24 cellular contexts compared by ENCODE assay signal in genomic region chr9:126942369-126942768, GRCh38. TPM values are rescaled to one million over a fixed set of nuclear protein-coding genes. Genes with fewer than 3 reads are reported as not detected.
DNase-seq lines count a peak whose midpoint lies in the region; ATAC-seq, FAIRE-seq and TF ChIP-seq lines count a peak whose summit lies in the region.
"Had no signal": no experiment of that assay in that cellular context is flagged by ENCODE, and none has a peak within 500 bp of the region (broad histone marks: within the 10 kb centered on the region; RNA-seq: fewer than 3 reads in every experiment).

No MANE protein-coding gene starts in this region.

- ATAC-seq in left ventricle myocardium superior (no peak), GM18502 (IDR thresholded peaks at IDR 0.05; ENCODE audit: poor library complexity, unreplicated experiment) (no peak), GM21390 (IDR thresholded peaks at IDR 0.05; ENCODE audit: unreplicated experiment) (no peak)
- ATAC-seq: CD8-positive, alpha-beta T cell; GM12878 had no signal

- DNase-seq in left ventricle myocardium inferior (no peak), left ventricle myocardium superior (no peak), dedifferentiated amniotic fluid mesenchymal stem cell (ENCODE audit: extremely low spot score) (no peak)
- DNase-seq: Caco-2; CD4-positive, CD25-positive, alpha-beta regulatory T cell; CD8-positive, alpha-beta T cell; DMS153; DMS79; EL; GDM1; GOT3; HFFc6 had no signal

- no peaks in the 10 kb centered on the region for H3K36me3 ChIP-seq in left ventricle myocardium inferior
- no peaks in the 10 kb centered on the region for H3K36me3 ChIP-seq in subcutaneous abdominal adipose tissue (ENCODE audit: control insufficient read depth in 5 of 5, insufficient read depth in 5 of 5, low read length in 5 of 5)
- H3K36me3 ChIP-seq: BLaER1, HAP-1 had no signal

- H3K9me3 ChIP-seq in left ventricle myocardium inferior (replicated peaks) (no peaks in the 10 kb centered on the region), subcutaneous abdominal adipose tissue (ENCODE audit: control insufficient read depth in 5 of 5, low read length in 5 of 5) (peaks cover 0 to 4% (median 0%) of the 10 kb centered on the region in 5 donors)
- H3K9me3 ChIP-seq: BLaER1, Caco-2, HAP-1 had no signal

- peaks cover 47% of the 10 kb centered on the region for H3K4me1 ChIP-seq in left ventricle myocardium inferior
- peaks cover 0 to 25% (median 4%) of the 10 kb centered on the region in 5 donors for H3K4me1 ChIP-seq in subcutaneous abdominal adipose tissue (ENCODE audit: control insufficient read depth in 5 of 5, insufficient read depth in 5 of 5, low read length in 5 of 5)
- H3K4me1 ChIP-seq: HAP-1 had no signal

- H3K4me3 ChIP-seq in left ventricle myocardium inferior, result no peak overlapping the region
- H3K4me3 ChIP-seq in subcutaneous abdominal adipose tissue (ENCODE audit: low read depth in 1 of 5, low read length in 5 of 5), result no peak overlapping the region
- H3K4me3 ChIP-seq: BLaER1, GM12878, HAP-1 had no signal

- H3K27me3 ChIP-seq in left ventricle myocardium inferior (ENCODE audit: low read depth), result no peaks in the 10 kb centered on the region
- no peaks in the 10 kb centered on the region for H3K27me3 ChIP-seq in subcutaneous abdominal adipose tissue (ENCODE audit: control insufficient read depth in 5 of 5, insufficient read depth in 4 of 5, low read length in 5 of 5)
- H3K27me3 ChIP-seq: BLaER1 had no signal

- no peak for TF ChIP-seq CTCF in left ventricle myocardium inferior (IDR thresholded peaks at IDR 0.05; ENCODE audit: borderline replicate concordance)

- peak; percentile 47 for FAIRE-seq in islet of Langerhans (lab: Jason Lieb, UNC)
- FAIRE-seq: A204.1, GM12878, GM18507, H54 had no signal

- intact Hi-C loops in left ventricle myocardium inferior (cut with micrococcal nuclease) (no loop called here), left ventricle myocardium superior (cut with micrococcal nuclease) (loop anchor here (5.0 kb wide), 1 partner anchor 255 kb away; no protein-coding TSS in a partner anchor)

- H3K9ac ChIP-seq in subcutaneous abdominal adipose tissue (ENCODE audit: low read length in 5 of 5), result no peak overlapping the region
- H3K9ac ChIP-seq: BLaER1 had no signal

- H3K27ac ChIP-seq in left ventricle myocardium inferior (replicated peaks), result peak overlapping the region; percentile 2
- peak overlapping the region; percentile 17 for H3K27ac ChIP-seq in subcutaneous abdominal adipose tissue (ENCODE audit: low read depth, low read length)
- H3K27ac ChIP-seq: 22Rv1, BLaER1, C4-2B had no signal

RNA-seq across cellular contexts. Expression of gene RALGPS1, which starts 27.8 kb away (rescaled TPM):
- total RNA-seq in left ventricle myocardium inferior (18.9 TPM), left ventricle myocardium superior (21.1 TPM)
